ENCODE assay signal across 34 cellular contexts in the genomic region with DNA sequence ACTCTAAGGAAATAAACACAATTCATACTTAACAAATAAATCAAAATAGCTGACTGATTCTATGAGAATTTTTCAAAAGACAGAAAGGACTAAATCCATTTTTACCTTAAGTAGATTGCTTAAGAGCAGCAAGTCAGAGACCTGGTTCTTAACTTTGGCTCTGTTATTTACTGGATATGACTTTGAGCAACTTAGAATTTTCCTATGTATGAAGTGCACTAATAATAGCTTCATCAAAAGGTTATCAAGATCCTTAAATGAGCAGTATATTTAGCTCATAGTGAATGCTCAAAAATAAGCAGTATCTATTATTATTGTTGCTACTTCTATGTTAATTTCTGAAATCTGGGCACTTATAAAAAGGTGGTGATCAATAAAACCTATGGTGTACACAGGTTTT.
"Had no signal": no experiment of that assay in that cellular context is flagged by ENCODE, and none has a peak within 500 bp of the region (broad histone marks: within the 10 kb centered on the region; RNA-seq: fewer than 3 reads in every experiment).

No MANE protein-coding gene starts in this region.

- H3K9me3 Mint-ChIP-seq: activated naive CD4-positive, alpha-beta T cell treated with anti-CD3 and anti-CD28 coated beads for 36 hours; activated naive CD4-positive, alpha-beta T cell treated with anti-CD3 and anti-CD28 coated beads, Interleukin-2, amount 10 ng/mL, durations not matched to agents 7 days and 5 days; activated naive CD4-positive, alpha-beta T cell treated with anti-CD3 and anti-CD28 coated beads, Interleukin-2, amount 50 U/mL, for 24 hours; activated naive CD8-positive, alpha-beta T cell treated with anti-CD3 and anti-CD28 coated beads, Interleukin-2, amount 50 U/mL, for 24 hours; activated T-cell treated with anti-CD3 and anti-CD28 coated beads, Interleukin-2, amount 50 U/mL, for 4 hours; activated T-helper 1 cell treated with anti-CD3 and anti-CD28 coated beads, Interleukin-12 subunit alpha, Interleukin-12 subunit beta, Interleukin-2, Interleukin-4 antibody, amounts not matched to agents 30 ng/mL and 10 ng/mL and 1 ng/mL, durations not matched to agents 14 hours and 24 hours and 36 hours; activated T-helper 2 cell treated with anti-CD3 and anti-CD28 coated beads, Interferon-gamma antibody, Interleukin-2, Interleukin-4, amounts not matched to agents 10 μg/mL and 5 μg/mL and 100 μg/mL, durations not matched to agents 14 hours and 24 hours and 36 hours had no signal

- H3K27ac Mint-ChIP-seq: activated naive CD4-positive, alpha-beta T cell treated with anti-CD3 and anti-CD28 coated beads for 36 hours; activated naive CD4-positive, alpha-beta T cell treated with anti-CD3 and anti-CD28 coated beads, Interleukin-2, amount 10 ng/mL, durations not matched to agents 7 days and 5 days; activated naive CD4-positive, alpha-beta T cell treated with anti-CD3 and anti-CD28 coated beads, Interleukin-2, amount 50 U/mL, for 24 hours; activated naive CD4-positive, alpha-beta T cell treated with anti-CD3 and anti-CD28 coated beads, Interleukin-2, amount 50 U/mL, for 72 hours; activated naive CD8-positive, alpha-beta T cell; activated naive CD8-positive, alpha-beta T cell treated with anti-CD3 and anti-CD28 coated beads for 36 hours; activated naive CD8-positive, alpha-beta T cell treated with anti-CD3 and anti-CD28 coated beads, Interleukin-2, amount 10 ng/mL, durations not matched to agents 7 days and 5 days; activated naive CD8-positive, alpha-beta T cell treated with anti-CD3 and anti-CD28 coated beads, Interleukin-2, amount 50 U/mL, for 24 hours; activated T-cell treated with anti-CD3 and anti-CD28 coated beads, Interleukin-2, amount 50 U/mL, for 72 hours; activated T-helper 1 cell treated with anti-CD3 and anti-CD28 coated beads, Interleukin-12 subunit alpha, Interleukin-12 subunit beta, Interleukin-2, Interleukin-4 antibody, amounts not matched to agents 30 ng/mL and 10 ng/mL and 1 ng/mL, durations not matched to agents 14 hours and 24 hours and 36 hours; activated T-helper 17 cell treated with anti-CD3 and anti-CD28 coated beads, Interleukin-2, amount 50 U/mL, for 72 hours; activated T-helper 2 cell treated with anti-CD3 and anti-CD28 coated beads, Interferon-gamma antibody, Interleukin-2, Interleukin-4, amounts not matched to agents 10 μg/mL and 5 μg/mL and 100 μg/mL, durations not matched to agents 14 hours and 24 hours and 36 hours; brain had no signal

- DNase-seq: activated effector memory CD4-positive, alpha-beta T cell treated with anti-CD3 and anti-CD28 coated beads, Interleukin-2, amount 50 U/mL, for 16 hours; activated effector memory CD4-positive, alpha-beta T cell treated with Interleukin-2 at 50 U/mL for 16 hours; activated gamma-delta T cell; activated gamma-delta T cell treated with Interleukin-2 at 50 U/mL for 16 hours; activated naive CD4-positive, alpha-beta T cell; activated naive CD4-positive, alpha-beta T cell treated with anti-CD3 and anti-CD28 coated beads for 36 hours; activated naive CD4-positive, alpha-beta T cell treated with anti-CD3 and anti-CD28 coated beads, Interleukin-2, amount 10 ng/mL, durations not matched to agents 7 days and 5 days; activated naive CD4-positive, alpha-beta T cell treated with anti-CD3 and anti-CD28 coated beads, Interleukin-2, amount 50 U/mL, for 16 hours; activated naive CD4-positive, alpha-beta T cell treated with Interleukin-2 at 50 U/mL for 16 hours; activated naive CD8-positive, alpha-beta T cell treated with anti-CD3 and anti-CD28 coated beads for 36 hours; activated naive CD8-positive, alpha-beta T cell treated with anti-CD3 and anti-CD28 coated beads, Interleukin-2, amount 10 ng/mL, durations not matched to agents 7 days and 5 days; activated naive CD8-positive, alpha-beta T cell treated with anti-CD3 and anti-CD28 coated beads, Interleukin-2, amount 50 U/mL, for 24 hours; activated T-cell treated with anti-CD3 and anti-CD28 coated beads, Interleukin-2, amount 50 U/mL, for 1 hour; activated T-cell treated with anti-CD3 and anti-CD28 coated beads, Interleukin-2, amount 50 U/mL, for 4 hours; activated T-cell treated with anti-CD3 and anti-CD28 coated beads, Interleukin-2, amount 50 U/mL, for 48 hours; activated T-cell treated with anti-CD3 and anti-CD28 coated beads, Interleukin-2, amount 50 U/mL, for 72 hours; adrenal gland; amniotic stem cell; amygdala; anterior cingulate cortex; aorta; body of pancreas; brain microvascular endothelial cell; caudate nucleus; central memory CD4-positive, alpha-beta T cell; cerebellar nuclear complex had no signal

- H3K4me1 Mint-ChIP-seq: activated naive CD4-positive, alpha-beta T cell treated with anti-CD3 and anti-CD28 coated beads, Interleukin-2, amount 10 ng/mL, durations not matched to agents 7 days and 5 days; activated naive CD4-positive, alpha-beta T cell treated with anti-CD3 and anti-CD28 coated beads, Interleukin-2, amount 50 U/mL, for 24 hours; activated naive CD8-positive, alpha-beta T cell treated with anti-CD3 and anti-CD28 coated beads for 36 hours; activated naive CD8-positive, alpha-beta T cell treated with anti-CD3 and anti-CD28 coated beads, Interleukin-2, amount 10 ng/mL, durations not matched to agents 7 days and 5 days; activated naive CD8-positive, alpha-beta T cell treated with anti-CD3 and anti-CD28 coated beads, Interleukin-2, amount 50 U/mL, for 24 hours; activated T-helper 17 cell treated with anti-CD3 and anti-CD28 coated beads, Interleukin-2, amount 50 U/mL, for 72 hours; brain; central memory CD8-positive, alpha-beta T cell had no signal

- H3K36me3 Mint-ChIP-seq: activated naive CD4-positive, alpha-beta T cell treated with anti-CD3 and anti-CD28 coated beads, Interleukin-2, amount 10 ng/mL, durations not matched to agents 7 days and 5 days; activated naive CD4-positive, alpha-beta T cell treated with anti-CD3 and anti-CD28 coated beads, Interleukin-2, amount 50 U/mL, for 24 hours; activated naive CD4-positive, alpha-beta T cell treated with anti-CD3 and anti-CD28 coated beads, Interleukin-2, amount 50 U/mL, for 72 hours; activated naive CD8-positive, alpha-beta T cell; activated naive CD8-positive, alpha-beta T cell treated with anti-CD3 and anti-CD28 coated beads for 36 hours; activated naive CD8-positive, alpha-beta T cell treated with anti-CD3 and anti-CD28 coated beads, Interleukin-2, amount 10 ng/mL, durations not matched to agents 7 days and 5 days; brain had no signal

- H3K27me3 Mint-ChIP-seq: activated naive CD4-positive, alpha-beta T cell treated with anti-CD3 and anti-CD28 coated beads, Interleukin-2, amount 10 ng/mL, durations not matched to agents 7 days and 5 days; activated naive CD4-positive, alpha-beta T cell treated with anti-CD3 and anti-CD28 coated beads, Interleukin-2, amount 50 U/mL, for 24 hours; activated naive CD8-positive, alpha-beta T cell; activated naive CD8-positive, alpha-beta T cell treated with anti-CD3 and anti-CD28 coated beads for 36 hours; activated naive CD8-positive, alpha-beta T cell treated with anti-CD3 and anti-CD28 coated beads, Interleukin-2, amount 10 ng/mL, durations not matched to agents 7 days and 5 days; activated naive CD8-positive, alpha-beta T cell treated with anti-CD3 and anti-CD28 coated beads, Interleukin-2, amount 50 U/mL, for 24 hours; activated T-helper 17 cell treated with anti-CD3 and anti-CD28 coated beads, Interleukin-2, amount 50 U/mL, for 72 hours; brain; central memory CD8-positive, alpha-beta T cell had no signal

- H3K4me3 Mint-ChIP-seq: activated naive CD4-positive, alpha-beta T cell treated with anti-CD3 and anti-CD28 coated beads for 36 hours; activated naive CD4-positive, alpha-beta T cell treated with anti-CD3 and anti-CD28 coated beads, Interleukin-2, amount 10 ng/mL, durations not matched to agents 7 days and 5 days; activated naive CD4-positive, alpha-beta T cell treated with anti-CD3 and anti-CD28 coated beads, Interleukin-2, amount 50 U/mL, for 24 hours; activated naive CD8-positive, alpha-beta T cell; activated naive CD8-positive, alpha-beta T cell treated with anti-CD3 and anti-CD28 coated beads for 36 hours; activated naive CD8-positive, alpha-beta T cell treated with anti-CD3 and anti-CD28 coated beads, Interleukin-2, amount 10 ng/mL, durations not matched to agents 7 days and 5 days; activated naive CD8-positive, alpha-beta T cell treated with anti-CD3 and anti-CD28 coated beads, Interleukin-2, amount 50 U/mL, for 24 hours; activated T-cell treated with anti-CD3 and anti-CD28 coated beads, Interleukin-2, amount 50 U/mL, for 4 hours; activated T-cell treated with anti-CD3 and anti-CD28 coated beads, Interleukin-2, amount 50 U/mL, for 72 hours; activated T-helper 1 cell treated with anti-CD3 and anti-CD28 coated beads, Interleukin-12 subunit alpha, Interleukin-12 subunit beta, Interleukin-2, Interleukin-4 antibody, amounts not matched to agents 30 ng/mL and 10 ng/mL and 1 ng/mL, durations not matched to agents 14 hours and 24 hours and 36 hours; activated T-helper 17 cell treated with anti-CD3 and anti-CD28 coated beads, Interleukin-2, amount 50 U/mL, for 72 hours; brain; central memory CD8-positive, alpha-beta T cell had no signal
